9 cellular contexts compared by ENCODE assay signal in the genomic region with DNA sequence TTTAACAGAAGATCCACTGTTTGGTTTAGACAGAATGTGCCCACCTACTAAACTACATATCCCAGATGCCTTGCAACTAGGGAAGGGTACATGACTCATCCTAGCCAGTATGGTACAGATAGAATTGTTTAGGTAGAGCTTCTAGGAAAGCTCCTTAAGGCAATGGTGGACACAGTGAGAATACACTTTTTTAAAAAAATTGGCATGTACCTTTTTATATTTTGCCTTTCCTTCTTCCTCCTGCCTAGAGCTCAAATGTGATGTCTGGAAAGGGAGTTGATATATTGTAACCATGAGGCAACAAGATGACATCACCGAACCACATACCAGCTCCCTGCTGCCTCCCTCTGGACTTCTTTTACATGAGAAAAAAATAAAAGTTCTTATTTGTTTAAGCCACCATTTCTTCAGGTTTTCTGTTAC. TPM values are rescaled to one million over a fixed set of nuclear protein-coding genes. Genes with fewer than 3 reads are reported as not detected.
DNase-seq lines count a peak whose midpoint lies in the region; ATAC-seq, FAIRE-seq and TF ChIP-seq lines count a peak whose summit lies in the region.
"Had no signal": no experiment of that assay in that cellular context is flagged by ENCODE, and none has a peak within 500 bp of the region (broad histone marks: within the 10 kb centered on the region; RNA-seq: fewer than 3 reads in every experiment).

No MANE protein-coding gene starts in this region.

- no peak for FAIRE-seq in bronchial epithelial cell (lab: Jason Lieb, UNC)

- H3K4me3 ChIP-seq in bronchial epithelial cell (ENCODE audit: low read depth, low read length) = no peak overlapping the region

- H3K36me3 ChIP-seq in bronchial epithelial cell (ENCODE audit: control insufficient read depth, insufficient read depth, low read length) = no peaks in the 10 kb centered on the region

- peak; percentile 22 for TF ChIP-seq CTCF in bronchial epithelial cell (IDR thresholded peaks at IDR 0.05; ENCODE audit: insufficient read depth, low read length, severe bottlenecking)

- DNase-seq in NCI-H146 (lab: John Stamatoyannopoulos, UW) (peak; percentile 23), NCI-H146 treated with DMSO at 0.1 percent for 48 hours (lab: John Stamatoyannopoulos, UW; ENCODE audit: unreplicated experiment) (no peak), Kasumi-1 (lab: John Stamatoyannopoulos, UW) (peak; percentile 20 to 37), bronchial epithelial cell (ENCODE audit: low read depth) (peak; percentile 64), renal cortical epithelial cell (ENCODE audit: low read depth) (peak; percentile 63), NCI-H748 (lab: John Stamatoyannopoulos, UW; ENCODE audit: unreplicated experiment) (no peak), NCI-H774 (lab: John Stamatoyannopoulos, UW) (no peak)

- no peaks in the 10 kb centered on the region for H3K27me3 ChIP-seq in bronchial epithelial cell (ENCODE audit: control insufficient read depth, insufficient read depth, low read length)

- no peak for ATAC-seq in HG02610 (IDR thresholded peaks at IDR 0.05; ENCODE audit: unreplicated experiment)

RNA-seq across cellular contexts. Expression of gene C3orf80, which starts 14.4 kb away (rescaled TPM):
- 0.13 TPM in 1 of 2 replicates, not detected in the other for total RNA-seq in bronchial epithelial cell
- total RNA-seq in renal cortical epithelial cell = not detected in 2 replicates
- total RNA-seq: B cell had no signal

Comparison
In these comparisons a context has a peak if more than half of its experiments do, and no peak if none do; other contexts are left out.
1. DNase-seq: peak in NCI-H146 (single experiment), Kasumi-1 (2 of 2), bronchial epithelial cell (single experiment) and renal cortical epithelial cell (single experiment); none in NCI-H146 treated with DMSO at 0.1 percent for 48 hours (single experiment), NCI-H748 (single experiment) and NCI-H774 (single experiment).